ENCODE assay signal across 26 cellular contexts in the genomic region with DNA sequence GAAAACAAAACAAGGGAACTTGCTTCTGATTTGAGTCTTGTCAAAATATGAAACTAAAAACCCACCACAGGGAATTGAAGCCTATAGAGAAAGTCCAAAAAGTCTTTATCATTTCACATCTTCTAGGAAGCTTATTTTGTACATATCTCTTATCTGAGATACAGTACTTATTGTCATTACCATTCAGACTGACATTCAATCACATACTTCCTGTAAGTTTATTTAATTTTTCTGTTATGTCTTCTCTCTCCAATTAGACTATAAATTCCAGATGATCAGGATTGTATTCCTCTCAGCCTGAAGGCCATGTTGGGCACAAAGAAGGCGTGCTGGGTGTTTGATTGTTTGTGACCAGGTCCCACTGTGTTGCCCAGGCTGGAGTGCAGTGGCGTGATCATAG. TPM values are rescaled to one million over a fixed set of nuclear protein-coding genes. Genes with fewer than 3 reads are reported as not detected.
DNase-seq lines count a peak whose midpoint lies in the region; ATAC-seq, FAIRE-seq and TF ChIP-seq lines count a peak whose summit lies in the region.
"Had no signal": no experiment of that assay in that cellular context is flagged by ENCODE, and none has a peak within 500 bp of the region (broad histone marks: within the 10 kb centered on the region; RNA-seq: fewer than 3 reads in every experiment).

No MANE protein-coding gene starts in this region.

- no peak overlapping the region for H2BK15ac ChIP-seq in mesenchymal stem cell (ENCODE audit: low read depth, poor library complexity, severe bottlenecking)

- no peak overlapping the region for H3K27ac ChIP-seq in PC-9
- H3K27ac ChIP-seq in mesenchymal stem cell (ENCODE audit: low read length, poor library complexity, severe bottlenecking), result no peak overlapping the region
- H3K27ac ChIP-seq: A549; BLaER1 treated with 17β-estradiol and CSF1 and Interleukin-3, amounts not matched to agents 10 nM and 100 nM had no signal

- H3K4me2 ChIP-seq in PC-9 (no peak overlapping the region), mesenchymal stem cell (ENCODE audit: low read length, poor library complexity, severe bottlenecking) (no peak overlapping the region)
- H3K4me2 ChIP-seq: A549; BLaER1 treated with 17β-estradiol and CSF1 and Interleukin-3, amounts not matched to agents 10 nM and 100 nM had no signal

- WGBS in mesenchymal stem cell, result 94% methylated on average over 1 of the region's 2 CpGs

- H2AFZ ChIP-seq in PC-9 (peak overlapping the region; percentile 9; the same call in 1 of the 2 replicates), mesenchymal stem cell (ENCODE audit: low read depth, low read length) (no peak overlapping the region)

- H3K4me1 ChIP-seq in PC-9 (replicated peaks; ENCODE audit: insufficient read depth) (peaks cover 19% of the 10 kb centered on the region), mesenchymal stem cell (ENCODE audit: control insufficient read depth, insufficient read depth, low read depth, low read length) (peaks cover 7% of the 10 kb centered on the region)
- H3K4me1 ChIP-seq: BE2C, HAP-1 had no signal

- no peaks in the 10 kb centered on the region for H3K79me1 ChIP-seq in mesenchymal stem cell (replicated peaks; ENCODE audit: low read length, poor library complexity, severe bottlenecking)

- H3K9me3 ChIP-seq in PC-9 (ENCODE audit: insufficient read depth, low read depth), result no peaks in the 10 kb centered on the region; the same call in 1 of the 2 replicates
- H3K9me3 ChIP-seq in mesenchymal stem cell (ENCODE audit: control insufficient read depth, low read length), result no peaks in the 10 kb centered on the region
- H3K9me3 ChIP-seq: A549, BE2C, HAP-1 had no signal

- H3K36me3 ChIP-seq in PC-9 (ENCODE audit: low read depth) (no peaks in the 10 kb centered on the region), mesenchymal stem cell (ENCODE audit: control insufficient read depth in 1 of 2, insufficient read depth in 2 of 2, low read depth in 1 of 2, low read length in 2 of 2) (no peaks in the 10 kb centered on the region)
- H3K36me3 ChIP-seq: BE2C; BLaER1 treated with 17β-estradiol and CSF1 and Interleukin-3, amounts not matched to agents 10 nM and 100 nM; HAP-1 had no signal

- no peak overlapping the region for H3K9ac ChIP-seq in mesenchymal stem cell (ENCODE audit: low read length)
- H3K9ac ChIP-seq: BLaER1 treated with 17β-estradiol and CSF1 and Interleukin-3, amounts not matched to agents 10 nM and 100 nM had no signal

- peaks cover 15% of the 10 kb centered on the region; the same call in 1 of the 2 replicates for H3F3A ChIP-seq in PC-9 (ENCODE audit: insufficient read depth, low read depth)

- CTCF ChIA-PET in PC-9 (lab: Charles Lee), result no interaction called here

- peak overlapping the region in 1 of 2 experiments; percentile 32 for H3K23ac ChIP-seq in mesenchymal stem cell (ENCODE audit: low read length in 2 of 2)

- FAIRE-seq in D721Med (lab: Jason Lieb, UNC), result peak; percentile 63
- FAIRE-seq: A549, GM12891, GM18507, H54 had no signal

- intact Hi-C loops in PC-9 (cut with micrococcal nuclease; ENCODE audit: unreplicated experiment), result no loop called here

- H2AK5ac ChIP-seq in mesenchymal stem cell (ENCODE audit: low read length, severe bottlenecking), result no peak overlapping the region

- TF ChIP-seq CTCF in D721Med (IDR thresholded peaks at IDR 0.05; ENCODE audit: insufficient read depth, missing control alignments) (no peak), PC-9 (conservative IDR thresholded peaks at IDR 0.05) (no peak)

- no peak overlapping the region for H2BK5ac ChIP-seq in mesenchymal stem cell (ENCODE audit: low read depth, low read length, poor library complexity, severe bottlenecking)

- no peak overlapping the region for H3K4me3 ChIP-seq in PC-9
- no peak overlapping the region for H3K4me3 ChIP-seq in mesenchymal stem cell (ENCODE audit: insufficient read depth in 1 of 2, low read depth in 1 of 2, low read length in 2 of 2)
- H3K4me3 ChIP-seq: A549; BLaER1 treated with 17β-estradiol and CSF1 and Interleukin-3, amounts not matched to agents 10 nM and 100 nM; HAP-1 had no signal

- H2BK12ac ChIP-seq in mesenchymal stem cell (ENCODE audit: low read length in 2 of 2), result no peak overlapping the region

- no peak for ATAC-seq in GM21723 (IDR thresholded peaks at IDR 0.05; ENCODE audit: unreplicated experiment)
- ATAC-seq: A549 had no signal

- H3K79me2 ChIP-seq in PC-9 (ENCODE audit: low read depth), result no peaks in the 10 kb centered on the region

- no peak overlapping the region for H3K14ac ChIP-seq in mesenchymal stem cell (ENCODE audit: low read length in 2 of 2)

- H4K20me1 ChIP-seq in PC-9 (ENCODE audit: insufficient read depth), result no peaks in the 10 kb centered on the region
- H4K20me1 ChIP-seq: BLaER1 treated with 17β-estradiol and CSF1 and Interleukin-3, amounts not matched to agents 10 nM and 100 nM had no signal

- H4K91ac ChIP-seq in mesenchymal stem cell (ENCODE audit: low read length), result no peak overlapping the region

- no peak overlapping the region for H2BK120ac ChIP-seq in mesenchymal stem cell (ENCODE audit: low read depth, low read length)

- H3K4ac ChIP-seq in mesenchymal stem cell (ENCODE audit: low read depth in 1 of 2, low read length in 2 of 2), result no peak overlapping the region

- no peak overlapping the region for H3K18ac ChIP-seq in mesenchymal stem cell (ENCODE audit: low read depth in 1 of 2, low read length in 2 of 2)

- no peak for DNase-seq in D721Med (ENCODE audit: insufficient read length, low spot score)
- peak; percentile 42 for DNase-seq in NCI-H146 (lab: John Stamatoyannopoulos, UW)
- DNase-seq in PC-9, result no peak
- no peak for DNase-seq in mesenchymal stem cell
- DNase-seq in OCI-M2 (lab: John Stamatoyannopoulos, UW; ENCODE audit: unreplicated experiment), result no peak
- DNase-seq in RKO (ENCODE audit: low spot score), result no peak
- no peak for DNase-seq in NCI-H1930 (lab: John Stamatoyannopoulos, UW)
- DNase-seq: 8988T; ACHN; AML-193; BE2C; CD4-positive, alpha-beta T cell; CD8-positive, alpha-beta memory T cell; DMS53; DMS79 treated with DMSO at 0.1 percent for 48 hours; GF-D8; GOT3; HFFc6 had no signal

- peak overlapping the region; percentile 39 for H4K8ac ChIP-seq in mesenchymal stem cell (ENCODE audit: low read length)

- BruUV-seq in PC-9 (replicated peaks; lab: Mats Ljungman, UMichigan), result no TSS peak

- H3K27me3 ChIP-seq in PC-9 (ENCODE audit: insufficient read depth, low read depth) (no peaks in the 10 kb centered on the region), mesenchymal stem cell (ENCODE audit: control insufficient read depth in 1 of 2, insufficient read depth in 1 of 2, low read length in 2 of 2) (no peaks in the 10 kb centered on the region)
- H3K27me3 ChIP-seq: BE2C; BLaER1 treated with 17β-estradiol and CSF1 and Interleukin-3, amounts not matched to agents 10 nM and 100 nM had no signal

- no peaks in the 10 kb centered on the region for H3K9me2 ChIP-seq in PC-9 (ENCODE audit: insufficient read depth)

- POLR2A ChIA-PET in PC-9 (lab: Charles Lee; ENCODE audit: unreplicated experiment), result interaction anchor here (0.6 kb wide), 1 partner anchor 69 kb away, joined by 4 read pairs; no protein-coding TSS in a partner anchor

RNA-seq across cellular contexts. Expression of gene METTL4, which starts 59.2 kb away (rescaled TPM):
- total RNA-seq in PC-9 (2021), result 21.8 and 23.9 TPM in 2 replicates
- 4.5 TPM for polyA plus RNA-seq in mesenchymal stem cell (2013, experiment 1 of 2)
- 4.5 TPM for polyA plus RNA-seq in mesenchymal stem cell (2013, experiment 2 of 2)

RNA-seq across cellular contexts. Expression of gene NDC80, which starts 59.3 kb away (rescaled TPM):
- 71.7 and 89.2 TPM in 2 replicates for total RNA-seq in PC-9 (2021)
- 3.6 TPM for polyA plus RNA-seq in mesenchymal stem cell (2013, experiment 1 of 2)
- 4.0 TPM for polyA plus RNA-seq in mesenchymal stem cell (2013, experiment 2 of 2)
- polyA plus RNA-seq: CD14-positive monocyte had no signal
